Comparison of ENCODE assay signal across 13 cellular contexts in the genomic region with DNA sequence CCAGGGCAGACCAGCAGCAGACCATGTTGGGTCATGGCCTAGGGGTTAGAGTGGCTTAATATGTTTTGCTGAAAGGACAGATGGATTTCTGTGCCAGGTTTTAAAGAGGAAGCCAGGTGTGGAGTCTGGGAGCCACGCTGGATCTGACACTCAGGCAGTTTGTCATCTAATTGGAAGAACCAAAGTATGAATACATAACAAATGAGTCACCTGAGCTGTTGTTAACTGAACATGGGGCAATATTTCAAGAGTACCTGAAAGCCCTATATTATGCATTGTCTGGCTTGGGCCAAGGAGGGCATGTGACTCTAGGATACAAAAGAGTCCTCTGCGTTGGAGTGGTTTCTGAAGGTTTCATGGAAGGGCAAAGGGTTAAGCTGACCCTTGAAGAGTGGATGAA.
DNase-seq lines count a peak whose midpoint lies in the region; ATAC-seq and TF ChIP-seq lines count a peak whose summit lies in the region.
"Had no signal": no experiment of that assay in that cellular context is flagged by ENCODE, and none has a peak within 500 bp of the region (broad histone marks: within the 10 kb centered on the region; RNA-seq: fewer than 3 reads in every experiment).

No MANE protein-coding gene starts in this region.

- H3K27me3 ChIP-seq in foreskin keratinocyte (no peaks in the 10 kb centered on the region), tibial nerve (no peaks in the 10 kb centered on the region)
- H3K27me3 ChIP-seq: transverse colon had no signal

- 83 to 88% methylated on average over 2 of the region's 2 CpGs for WGBS in tibial nerve, 2 donors

- no peaks in the 10 kb centered on the region for H3K36me3 ChIP-seq in tibial nerve
- H3K36me3 ChIP-seq: transverse colon had no signal

- ATAC-seq in foreskin keratinocyte, result peak; percentile 92
- ATAC-seq in GM18907 (IDR thresholded peaks at IDR 0.05; ENCODE audit: unreplicated experiment), result no peak

- H3K4me1 ChIP-seq in foreskin keratinocyte, result peaks cover 14% of the 10 kb centered on the region
- peaks cover 0 to 5% (median 0%) of the 10 kb centered on the region in 4 donors for H3K4me1 ChIP-seq in tibial nerve

- H3K27ac ChIP-seq in foreskin keratinocyte, result peak overlapping the region; percentile 92
- H3K27ac ChIP-seq in tibial nerve, result no peak overlapping the region
- H3K27ac ChIP-seq: transverse colon had no signal

- no peak overlapping the region for H3K4me3 ChIP-seq in tibial nerve
- H3K4me3 ChIP-seq: transverse colon had no signal

- TF ChIP-seq CTCF in foreskin keratinocyte (conservative IDR thresholded peaks at IDR 0.05), result no peak
- TF ChIP-seq CTCF in tibial nerve (IDR thresholded peaks at IDR 0.05), result no peak

- TF ChIP-seq POLR2A in tibial nerve (IDR thresholded peaks at IDR 0.05), result no peak

- TF ChIP-seq EP300 in tibial nerve (IDR thresholded peaks at IDR 0.05), result no peak

- DNase-seq in DMS153 (lab: John Stamatoyannopoulos, UW), result peak; percentile 94
- peak; percentile 72 for DNase-seq in NCI-H146 (lab: John Stamatoyannopoulos, UW)
- peak; percentile 36 for DNase-seq in NCI-H748 treated with DMSO at 0.1 percent for 48 hours (lab: John Stamatoyannopoulos, UW)
- peak; percentile 83 to 93 for DNase-seq in foreskin keratinocyte
- DNase-seq in pons (ENCODE audit: low spot score), result no peak
- DNase-seq in stimulated activated CD4-positive, alpha-beta T cell treated with anti-CD3 and anti-CD28 coated beads, Interleukin-4, amount 100 ng/mL, for 1 hour, result no peak
- no peak for DNase-seq in tibial nerve (ENCODE audit: low spot score in 2 of 2)
- DNase-seq: activated CD4-positive, alpha-beta T cell treated with anti-CD3 and anti-CD28 coated beads, Interleukin-2, amount 50 U/mL, for 4 hours; effector CD8-positive, alpha-beta T cell; NCI-H2171 treated with DMSO at 0.1 percent for 48 hours; posterior cingulate gyrus had no signal

- no peaks in the 10 kb centered on the region for H3K9me3 ChIP-seq in tibial nerve
- H3K9me3 ChIP-seq: transverse colon had no signal

Comparison
In these comparisons a context has a peak if more than half of its experiments do, and no peak if none do; other contexts are left out.
1. DNase-seq: peak in DMS153 (single experiment), NCI-H146 (single experiment), NCI-H748 treated with DMSO at 0.1 percent for 48 hours (single experiment) and foreskin keratinocyte (2 of 2); none in pons (single experiment), stimulated activated CD4-positive, alpha-beta T cell treated with anti-CD3 and anti-CD28 coated beads, Interleukin-4, amount 100 ng/mL, for 1 hour (single experiment) and tibial nerve (0 of 2).